13 cellular contexts compared by ENCODE assay signal in genomic region chr2:8644605-8645175, GRCh38. TPM values are rescaled to one million over a fixed set of nuclear protein-coding genes. Genes with fewer than 3 reads are reported as not detected.
DNase-seq lines count a peak whose midpoint lies in the region; ATAC-seq, FAIRE-seq and TF ChIP-seq lines count a peak whose summit lies in the region.
"Had no signal": no experiment of that assay in that cellular context is flagged by ENCODE, and none has a peak within 500 bp of the region (broad histone marks: within the 10 kb centered on the region; RNA-seq: fewer than 3 reads in every experiment).

No MANE protein-coding gene starts in this region.

- TF ChIP-seq POLR2A in vagina (IDR thresholded peaks at IDR 0.05) (no peak), H54 (IDR thresholded peaks at IDR 0.05; ENCODE audit: low read depth, low read length) (no peak)

- no peak overlapping the region for H2AFZ ChIP-seq in mammary epithelial cell (ENCODE audit: low read depth, low read length)

- H3K27ac Mint-ChIP-seq in MCF 10A (ENCODE audit: low read depth, unreplicated experiment) (no peak overlapping the region), WTC11 (no peak overlapping the region)
- H3K27ac Mint-ChIP-seq: activated naive CD8-positive, alpha-beta T cell had no signal

- no peaks in the 10 kb centered on the region for H3K9me3 Mint-ChIP-seq in MCF 10A (ENCODE audit: unreplicated experiment)
- peaks cover 6% of the 10 kb centered on the region; the same call in 1 of the 2 replicates for H3K9me3 Mint-ChIP-seq in WTC11

- POLR2A ChIA-PET in MCF 10A (lab: Yijun Ruan, JAX) (no interaction called here), WTC11 (lab: Charles Lee) (no interaction called here)

- H3K36me3 ChIP-seq in mammary epithelial cell (ENCODE audit: insufficient read depth, low read length) (no peaks in the 10 kb centered on the region), vagina (no peaks in the 10 kb centered on the region)
- H3K36me3 ChIP-seq: SJSA1, thyroid gland had no signal

- no peak overlapping the region for H3K9ac ChIP-seq in mammary epithelial cell (ENCODE audit: insufficient read depth, low read length)

- in situ Hi-C loops in mammary epithelial cell (cut with MboI; ENCODE audit: low sequenced_read_pairs in 2 of 2), result no loop called here

- CTCF ChIA-PET in MCF 10A (lab: Yijun Ruan, JAX), result interaction anchor here (0.6 kb wide), 1 partner anchor 156 kb away, joined by 3 read pairs; no protein-coding TSS in a partner anchor
- CTCF ChIA-PET in mammary epithelial cell (lab: Charles Lee; ENCODE audit: low non-redundant PET), result no interaction called here
- CTCF ChIA-PET in WTC11 (lab: Charles Lee), result interaction anchor here (0.8 to 1.3 kb wide), 5 partner anchors 32 to 119 kb away, joined by 3 to 4 read pairs (median 3); partner anchors contain the start of gene ID2

- H3K27me3 Mint-ChIP-seq in MCF 10A (ENCODE audit: insufficient read depth, unreplicated experiment) (no peaks in the 10 kb centered on the region), WTC11 (ENCODE audit: low read depth) (peaks cover 4% of the 10 kb centered on the region; the same call in 1 of the 2 replicates)
- H3K27me3 Mint-ChIP-seq: activated naive CD8-positive, alpha-beta T cell had no signal

- FAIRE-seq in H54 (lab: Jason Lieb, UNC), result no peak

- H3K4me3 Mint-ChIP-seq in MCF 10A (ENCODE audit: unreplicated experiment), result no peak overlapping the region
- no peak overlapping the region for H3K4me3 Mint-ChIP-seq in WTC11
- H3K4me3 Mint-ChIP-seq: activated naive CD8-positive, alpha-beta T cell had no signal

- WGBS in mammary epithelial cell (ENCODE audit: low coverage, missing lambda C conversion rate), result 42% methylated on average over 10 of the region's 19 CpGs

- ATAC-seq in WTC11, result peak; percentile 78
- ATAC-seq in HG03521 (IDR thresholded peaks at IDR 0.05; ENCODE audit: unreplicated experiment), result no peak
- no peak for ATAC-seq in GM19023 (IDR thresholded peaks at IDR 0.05; ENCODE audit: unreplicated experiment)

- intact Hi-C loops in MCF 10A (cut with micrococcal nuclease), result no loop called here
- intact Hi-C loops in mammary epithelial cell (cut with micrococcal nuclease), result no loop called here
- intact Hi-C loops in vagina (cut with DNase I), result no loop called here

- H3K4me3 ChIP-seq in mammary epithelial cell (replicated peaks in 1 of 3; ENCODE audit: insufficient read depth in 1 of 3, low read depth in 2 of 3, low read length in 3 of 3), result no peak overlapping the region
- H3K4me3 ChIP-seq in vagina, result no peak overlapping the region
- H3K4me3 ChIP-seq: SJSA1, thyroid gland had no signal

- H3K27me3 ChIP-seq in mammary epithelial cell (ENCODE audit: insufficient read depth, low read length), result no peaks in the 10 kb centered on the region
- no peaks in the 10 kb centered on the region for H3K27me3 ChIP-seq in vagina
- H3K27me3 ChIP-seq: SJSA1, thyroid gland had no signal

- TF ChIP-seq CTCF in MCF 10A (IDR thresholded peaks at IDR 0.05; ENCODE audit: unreplicated experiment) (no peak), mammary epithelial cell (conservative IDR thresholded peaks at IDR 0.05 in 1 of 2, IDR thresholded peaks at IDR 0.05 in 1 of 2; ENCODE audit: extremely low read depth in 1 of 2, insufficient read depth in 1 of 2, low read depth in 1 of 2, low read length in 2 of 2) (peak in 1 of 2 donors; percentile 18), WTC11 (IDR thresholded peaks at IDR 0.05) (0 out of 2 replicates have a peak, but pooled peaks have one; percentile 31), vagina (IDR thresholded peaks at IDR 0.05) (no peak)

- H3K4me1 ChIP-seq in mammary epithelial cell (ENCODE audit: insufficient read depth, low read length) (no peaks in the 10 kb centered on the region), vagina (peaks cover 13% of the 10 kb centered on the region)
- H3K4me1 ChIP-seq: SJSA1, thyroid gland had no signal

- no peaks in the 10 kb centered on the region for H3K36me3 Mint-ChIP-seq in MCF 10A (ENCODE audit: insufficient read depth, unreplicated experiment)
- H3K36me3 Mint-ChIP-seq in WTC11, result no peaks in the 10 kb centered on the region
- H3K36me3 Mint-ChIP-seq: activated naive CD8-positive, alpha-beta T cell had no signal

- BruUV-seq in MCF 10A (replicated peaks; lab: Mats Ljungman, UMichigan) (no TSS peak), mammary epithelial cell (replicated peaks; lab: Mats Ljungman, UMichigan) (no TSS peak)

- dilution Hi-C loops in mammary epithelial cell (cut with HindIII; ENCODE audit: low sequenced_read_pairs), result no loop called here

- H3K4me2 ChIP-seq in mammary epithelial cell (ENCODE audit: insufficient read depth, low read depth, low read length), result no peak overlapping the region

- H3K4me1 Mint-ChIP-seq in MCF 10A (ENCODE audit: insufficient read depth, unreplicated experiment) (no peaks in the 10 kb centered on the region), WTC11 (peaks cover 34% of the 10 kb centered on the region)

- H3K9me3 ChIP-seq in mammary epithelial cell (replicated peaks; ENCODE audit: insufficient read depth, low read length), result no peaks in the 10 kb centered on the region
- no peaks in the 10 kb centered on the region for H3K9me3 ChIP-seq in vagina
- H3K9me3 ChIP-seq: SJSA1, thyroid gland had no signal

- no peaks in the 10 kb centered on the region for H4K20me1 ChIP-seq in mammary epithelial cell (ENCODE audit: insufficient read depth, low read length)

- H3K27ac ChIP-seq in mammary epithelial cell (ENCODE audit: insufficient read depth, low read depth, low read length), result no peak overlapping the region
- H3K27ac ChIP-seq in vagina, result peak overlapping the region; percentile 79
- H3K27ac ChIP-seq: SJSA1, thyroid gland had no signal

- DNase-seq in MCF 10A (ENCODE audit: unreplicated experiment) (peak; percentile 18), mammary epithelial cell (no peak), WTC11 (ENCODE audit: low spot score) (peak; percentile 58), iris pigment epithelial cell (ENCODE audit: low read depth) (peak; percentile 28), vagina (ENCODE audit: extremely low spot score in 2 of 2) (no peak), H54 (ENCODE audit: insufficient read length, low spot score) (no peak)
- DNase-seq: activated CD4-positive, alpha-beta T cell treated with anti-CD3 and anti-CD28 coated beads for 48 hours; NCI-H2029 treated with DMSO at 0.1 percent for 48 hours; thyroid gland had no signal

- no peaks in the 10 kb centered on the region for H3K79me2 ChIP-seq in mammary epithelial cell (ENCODE audit: insufficient read depth, low read length)

TF ChIP-seq in WTC11, 78 proteins besides CTCF, POLR2A, EP300 and RAD21 (continues in another document):
- TF ChIP-seq RORB (CRISPR knock-in tag; IDR thresholded peaks at IDR 0.05) (no peak), CREM (CRISPR knock-in tag; IDR thresholded peaks at IDR 0.05) (no peak), CBFB (CRISPR knock-in tag; IDR thresholded peaks at IDR 0.05; ENCODE audit: low read depth) (no peak)
- TF ChIP-seq, protein P1, sequence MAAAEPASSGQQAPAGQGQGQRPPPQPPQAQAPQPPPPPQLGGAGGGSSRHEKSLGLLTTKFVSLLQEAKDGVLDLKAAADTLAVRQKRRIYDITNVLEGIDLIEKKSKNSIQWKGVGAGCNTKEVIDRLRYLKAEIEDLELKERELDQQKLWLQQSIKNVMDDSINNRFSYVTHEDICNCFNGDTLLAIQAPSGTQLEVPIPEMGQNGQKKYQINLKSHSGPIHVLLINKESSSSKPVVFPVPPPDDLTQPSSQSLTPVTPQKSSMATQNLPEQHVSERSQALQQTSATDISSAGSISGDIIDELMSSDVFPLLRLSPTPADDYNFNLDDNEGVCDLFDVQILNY (CRISPR knock-in tag; IDR thresholded peaks at IDR 0.05), result no peak
- TF ChIP-seq, protein P2, sequence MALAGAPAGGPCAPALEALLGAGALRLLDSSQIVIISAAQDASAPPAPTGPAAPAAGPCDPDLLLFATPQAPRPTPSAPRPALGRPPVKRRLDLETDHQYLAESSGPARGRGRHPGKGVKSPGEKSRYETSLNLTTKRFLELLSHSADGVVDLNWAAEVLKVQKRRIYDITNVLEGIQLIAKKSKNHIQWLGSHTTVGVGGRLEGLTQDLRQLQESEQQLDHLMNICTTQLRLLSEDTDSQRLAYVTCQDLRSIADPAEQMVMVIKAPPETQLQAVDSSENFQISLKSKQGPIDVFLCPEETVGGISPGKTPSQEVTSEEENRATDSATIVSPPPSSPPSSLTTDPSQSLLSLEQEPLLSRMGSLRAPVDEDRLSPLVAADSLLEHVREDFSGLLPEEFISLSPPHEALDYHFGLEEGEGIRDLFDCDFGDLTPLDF (CRISPR knock-in tag; IDR thresholded peaks at IDR 0.05), result no peak
- TF ChIP-seq, protein P3, sequence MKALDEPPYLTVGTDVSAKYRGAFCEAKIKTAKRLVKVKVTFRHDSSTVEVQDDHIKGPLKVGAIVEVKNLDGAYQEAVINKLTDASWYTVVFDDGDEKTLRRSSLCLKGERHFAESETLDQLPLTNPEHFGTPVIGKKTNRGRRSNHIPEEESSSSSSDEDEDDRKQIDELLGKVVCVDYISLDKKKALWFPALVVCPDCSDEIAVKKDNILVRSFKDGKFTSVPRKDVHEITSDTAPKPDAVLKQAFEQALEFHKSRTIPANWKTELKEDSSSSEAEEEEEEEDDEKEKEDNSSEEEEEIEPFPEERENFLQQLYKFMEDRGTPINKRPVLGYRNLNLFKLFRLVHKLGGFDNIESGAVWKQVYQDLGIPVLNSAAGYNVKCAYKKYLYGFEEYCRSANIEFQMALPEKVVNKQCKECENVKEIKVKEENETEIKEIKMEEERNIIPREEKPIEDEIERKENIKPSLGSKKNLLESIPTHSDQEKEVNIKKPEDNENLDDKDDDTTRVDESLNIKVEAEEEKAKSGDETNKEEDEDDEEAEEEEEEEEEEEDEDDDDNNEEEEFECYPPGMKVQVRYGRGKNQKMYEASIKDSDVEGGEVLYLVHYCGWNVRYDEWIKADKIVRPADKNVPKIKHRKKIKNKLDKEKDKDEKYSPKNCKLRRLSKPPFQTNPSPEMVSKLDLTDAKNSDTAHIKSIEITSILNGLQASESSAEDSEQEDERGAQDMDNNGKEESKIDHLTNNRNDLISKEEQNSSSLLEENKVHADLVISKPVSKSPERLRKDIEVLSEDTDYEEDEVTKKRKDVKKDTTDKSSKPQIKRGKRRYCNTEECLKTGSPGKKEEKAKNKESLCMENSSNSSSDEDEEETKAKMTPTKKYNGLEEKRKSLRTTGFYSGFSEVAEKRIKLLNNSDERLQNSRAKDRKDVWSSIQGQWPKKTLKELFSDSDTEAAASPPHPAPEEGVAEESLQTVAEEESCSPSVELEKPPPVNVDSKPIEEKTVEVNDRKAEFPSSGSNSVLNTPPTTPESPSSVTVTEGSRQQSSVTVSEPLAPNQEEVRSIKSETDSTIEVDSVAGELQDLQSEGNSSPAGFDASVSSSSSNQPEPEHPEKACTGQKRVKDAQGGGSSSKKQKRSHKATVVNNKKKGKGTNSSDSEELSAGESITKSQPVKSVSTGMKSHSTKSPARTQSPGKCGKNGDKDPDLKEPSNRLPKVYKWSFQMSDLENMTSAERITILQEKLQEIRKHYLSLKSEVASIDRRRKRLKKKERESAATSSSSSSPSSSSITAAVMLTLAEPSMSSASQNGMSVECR (CRISPR knock-in tag; IDR thresholded peaks at IDR 0.05; ENCODE audit: borderline replicate concordance), result no peak

RNA-seq across cellular contexts. Expression of gene ID2, which starts 37.2 kb away (rescaled TPM):
- 0.54 and 2.0 TPM in 2 replicates for total RNA-seq in MCF 10A (2022)
- total RNA-seq in mammary epithelial cell, result 1 to 10 TPM; 4.4 to 8.7 TPM
- polyA plus RNA-seq in mammary epithelial cell, result 14.7 TPM
- not detected for polyA minus RNA-seq in mammary epithelial cell
- total RNA-seq in WTC11 (2021), result 38.6 to 55.0 TPM (median 47.0 TPM) in 3 replicates
- total RNA-seq in vagina, result 378 TPM

Comparison
In these comparisons a context has a peak if more than half of its experiments do, and no peak if none do; other contexts are left out.
1. DNase-seq: peak in MCF 10A (single experiment), WTC11 (single experiment) and iris pigment epithelial cell (single experiment); none in mammary epithelial cell (single experiment), vagina (0 of 2) and H54 (single experiment).